19 cellular contexts compared by ENCODE assay signal in the genomic region with DNA sequence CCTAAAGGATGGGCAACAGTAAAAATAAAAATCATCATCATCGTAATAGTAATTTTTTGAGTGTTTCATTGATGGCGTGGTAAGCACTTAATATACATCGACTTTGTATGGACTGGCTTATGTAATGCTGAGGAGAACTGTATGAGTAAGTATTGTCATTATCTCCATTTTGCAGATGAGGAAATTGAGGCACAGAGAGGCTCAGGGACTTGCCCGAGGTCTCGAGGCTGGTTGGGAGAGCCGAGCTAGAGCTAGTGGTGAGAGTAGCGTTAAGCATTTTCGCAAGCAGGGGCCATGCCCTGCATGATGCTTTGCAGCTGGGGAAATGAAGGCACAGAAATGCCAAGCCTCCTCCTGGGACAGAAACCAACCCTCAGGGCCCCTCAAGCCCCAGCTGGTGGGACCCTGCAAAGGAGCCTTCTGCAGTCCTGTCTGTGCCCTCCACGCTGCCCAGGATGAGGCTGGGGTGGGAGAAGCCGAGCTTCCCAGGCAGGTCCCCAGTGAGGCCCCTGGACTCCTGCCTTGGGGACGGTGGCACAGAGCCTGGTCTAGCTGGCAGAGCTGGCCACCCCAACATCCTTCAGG. TPM values are rescaled to one million over a fixed set of nuclear protein-coding genes. Genes with fewer than 3 reads are reported as not detected.
DNase-seq lines count a peak whose midpoint lies in the region; ATAC-seq, FAIRE-seq and TF ChIP-seq lines count a peak whose summit lies in the region.
"Had no signal": no experiment of that assay in that cellular context is flagged by ENCODE, and none has a peak within 500 bp of the region (broad histone marks: within the 10 kb centered on the region; RNA-seq: fewer than 3 reads in every experiment).

No MANE protein-coding gene starts in this region.

- H2AK5ac ChIP-seq in H1 (ENCODE audit: low read depth, low read length) = 0 out of 2 replicates have a peak overlapping the region, but pooled peaks have one; percentile 82

- FAIRE-seq in H1 (lab: Jason Lieb, UNC) = no peak
- FAIRE-seq: A204.1, endometrium had no signal

- no peak overlapping the region; the same call in 1 of the 2 replicates for H4K8ac ChIP-seq in H1 (ENCODE audit: extremely low read depth, insufficient read depth, low read length)

- peak overlapping the region; percentile 9; the same call in 1 of the 2 replicates for H3K18ac ChIP-seq in H1 (ENCODE audit: extremely low read depth, low read length)

- H3K9ac ChIP-seq in PC-3 (ENCODE audit: low read length) (no peak overlapping the region), H1 (replicated peaks in 1 of 4; ENCODE audit: extremely low read depth in 1 of 4, low read depth in 3 of 4, low read length in 3 of 4) (no peak overlapping the region)

- H3K4me3 ChIP-seq in PC-3 (ENCODE audit: low read length) (no peak overlapping the region), H1 (ENCODE audit: extremely low read depth in 1 of 4, insufficient read depth in 2 of 4, low read depth in 3 of 4, low read length in 4 of 4) (no peak overlapping the region)
- H3K4me3 ChIP-seq: ascending aorta, mucosa of descending colon, right atrium auricular region, SJSA1 had no signal

- peak overlapping the region; percentile 62; the same call in 1 of the 2 replicates for H2BK12ac ChIP-seq in H1 (ENCODE audit: low read depth, low read length)

- H3K4me2 ChIP-seq in PC-3 (ENCODE audit: low read length) (no peak overlapping the region), H1 (ENCODE audit: insufficient read depth in 1 of 2, low read depth in 2 of 2, low read length in 2 of 2) (no peak overlapping the region)

- H4K20me1 ChIP-seq in PC-3 (ENCODE audit: low read length) (no peaks in the 10 kb centered on the region), H1 (replicated peaks in 1 of 2; ENCODE audit: control insufficient read depth in 1 of 2, insufficient read depth in 2 of 2, low read length in 2 of 2) (no peaks in the 10 kb centered on the region)

- peak overlapping the region; percentile 41; the same call in 1 of the 2 replicates for H2BK5ac ChIP-seq in H1 (ENCODE audit: low read depth, low read length)

- TF ChIP-seq CTCF in PC-3 (conservative IDR thresholded peaks at IDR 0.05; ENCODE audit: low read depth, low read length) = no peak
- TF ChIP-seq CTCF in H1 (IDR thresholded peaks at IDR 0.05; ENCODE audit: control extremely low read depth in 1 of 3, insufficient read depth in 1 of 3, low read depth in 1 of 3, low read length in 3 of 3) = no peak

- no peak for TF ChIP-seq RAD21 in H1 (IDR thresholded peaks at IDR 0.05 in 1 of 2, conservative IDR thresholded peaks at IDR 0.05 in 1 of 2; ENCODE audit: low read depth in 2 of 2, low read length in 2 of 2)

- 85% methylated on average over 11 of the region's 11 CpGs; no CpG with 5 or more reads in 1 of the 2 experiments for WGBS in H1 (ENCODE audit: extremely low coverage in 1 of 2, insufficient coverage in 1 of 2, insufficient read length in 1 of 2, insufficient replicate concordance in 2 of 2, low coverage in 1 of 2, low lambda C conversion rate in 2 of 2, missing lambda C conversion rate in 1 of 2), 2 experiments

- no peak overlapping the region for H3K4ac ChIP-seq in H1 (replicated peaks; ENCODE audit: insufficient read length, low read depth, low read length)

- H3K27ac ChIP-seq in PC-3 (ENCODE audit: low read length) = no peak overlapping the region
- no peak overlapping the region for H3K27ac ChIP-seq in H1 (ENCODE audit: low read depth, low read length)
- H3K27ac ChIP-seq: ascending aorta, right atrium auricular region had no signal

- BruUV-seq in PC-3 (replicated peaks; lab: Mats Ljungman, UMichigan) = TSS peak; percentile 92

- H3K23me2 ChIP-seq in H1 (ENCODE audit: low read depth, low read length) = peaks cover 6% of the 10 kb centered on the region

- H2BK20ac ChIP-seq in H1 (ENCODE audit: low read length) = no peak overlapping the region

- CTCF ChIA-PET in PC-3 (lab: Charles Lee) (no interaction called here), H1 (lab: Charles Lee; ENCODE audit: partially characterized antibody) (interaction anchor here (0.5 to 3.1 kb wide), 13 partner anchors 9 to 193 kb away, joined by 3 to 16 read pairs (median 4); a partner anchor contains a TSS)

- 0 out of 2 replicates have a peak, but pooled peaks cover 7% of the 10 kb centered on the region for H3K9me3 ChIP-seq in PC-3 (ENCODE audit: low read length)
- peaks cover 15 to 18% of the 10 kb centered on the region in 2 experiments for H3K9me3 ChIP-seq in H1 (ENCODE audit: insufficient read depth in 2 of 2, low read depth in 1 of 2, low read length in 1 of 2)
- H3K9me3 ChIP-seq: ascending aorta, mucosa of descending colon, right atrium auricular region had no signal

- no peak overlapping the region for H2BK15ac ChIP-seq in H1 (ENCODE audit: low read length)

- intact Hi-C loops in PC-3 (cut with micrococcal nuclease) = no loop called here

- no peak for TF ChIP-seq EP300 in H1 (IDR thresholded peaks at IDR 0.05; ENCODE audit: borderline replicate concordance in 1 of 2, low read depth in 2 of 2, low read length in 2 of 2)

- H3K27me3 ChIP-seq in PC-3 (ENCODE audit: low read length) (no peaks in the 10 kb centered on the region), H1 (replicated peaks in 1 of 4; ENCODE audit: control insufficient read depth in 3 of 4, extremely low read depth in 1 of 4, insufficient read depth in 3 of 4, low read length in 3 of 4) (peaks cover 0 to 13% (median 7%) of the 10 kb centered on the region in 4 experiments; a peak in 4 of 7 replicates)
- H3K27me3 ChIP-seq: ascending aorta, right atrium auricular region, SJSA1 had no signal

- TF ChIP-seq POLR2A in H1 (IDR thresholded peaks at IDR 0.05; ENCODE audit: control extremely low read depth in 1 of 2, low read depth in 2 of 2, low read length in 2 of 2) = peak in 1 of 2 experiments; percentile 98; a peak in 2 of 3 replicates

- H3K23ac ChIP-seq in H1 (ENCODE audit: insufficient read length) = no peak overlapping the region

- H2AFZ ChIP-seq in PC-3 (ENCODE audit: low read length) = no peak overlapping the region
- no peak overlapping the region for H2AFZ ChIP-seq in H1 (ENCODE audit: low read length)

- peak; percentile 35 for DNase-seq in NCI-H82 (lab: John Stamatoyannopoulos, UW)
- no peak for DNase-seq in NCI-H82 treated with DMSO at 0.1 percent for 48 hours (lab: John Stamatoyannopoulos, UW; ENCODE audit: unreplicated experiment)
- DNase-seq in PC-3 = peak; percentile 18
- DNase-seq in H1 (ENCODE audit: low read depth in 1 of 2, low spot score in 2 of 2) = peak in 1 of 2 experiments; percentile 50
- DNase-seq in GDM1 (lab: John Stamatoyannopoulos, UW) = no peak
- no peak for DNase-seq in NCI-H774 (lab: John Stamatoyannopoulos, UW)
- DNase-seq: activated CD4-positive, alpha-beta T cell treated with anti-CD3 and anti-CD28 coated beads, Interleukin-2, amount 10 ng/mL, durations not matched to agents 7 days and 5 days; DMS79; KG1; NCI-H2171 treated with DMSO at 0.1 percent for 48 hours; stimulated activated naive CD8-positive, alpha-beta T cell treated with anti-CD3 and anti-CD28 coated beads, Interleukin-15, amount 100 ng/mL, for 72 hours had no signal

- POLR2A ChIA-PET in PC-3 (lab: Charles Lee; ENCODE audit: unreplicated experiment) (interaction anchor here (0.5 kb wide), 1 partner anchor 113 kb away, joined by 5 read pairs; no protein-coding TSS in a partner anchor), H1 (lab: Charles Lee; ENCODE audit: partially characterized antibody) (interaction anchor here (0.7 to 4.5 kb wide), 27 partner anchors 11 to 270 kb away, joined by 3 to 26 read pairs (median 5); a partner anchor contains a TSS)

- no peak overlapping the region for H4K5ac ChIP-seq in H1 (ENCODE audit: insufficient read length, low read depth, low read length)

- H3K14ac ChIP-seq in H1 (ENCODE audit: insufficient read length) = no peak overlapping the region

- no peak overlapping the region for H4K91ac ChIP-seq in H1 (replicated peaks; ENCODE audit: insufficient read length, low read length)

- no peaks in the 10 kb centered on the region for H3K79me1 ChIP-seq in H1 (ENCODE audit: low read depth, low read length)

- no peaks in the 10 kb centered on the region for H3K79me2 ChIP-seq in PC-3 (ENCODE audit: low read length)
- no peaks in the 10 kb centered on the region for H3K79me2 ChIP-seq in H1 (ENCODE audit: control insufficient read depth in 1 of 2, insufficient read depth in 2 of 2, low read length in 2 of 2)

- no peaks in the 10 kb centered on the region for H3F3A ChIP-seq in PC-3 (ENCODE audit: low read length, unreplicated experiment)

- H2BK120ac ChIP-seq in H1 (replicated peaks; ENCODE audit: low read depth, low read length) = no peak overlapping the region

- H3K9me2 ChIP-seq in PC-3 (replicated peaks; ENCODE audit: low read length) = no peaks in the 10 kb centered on the region

- peaks cover 5% of the 10 kb centered on the region; the same call in 1 of the 2 replicates for H3K36me3 ChIP-seq in PC-3 (ENCODE audit: low read depth, low read length)
- no peaks in the 10 kb centered on the region; a peak in 1 of 8 replicates for H3K36me3 ChIP-seq in H1 (ENCODE audit: control insufficient read depth in 2 of 4, insufficient read depth in 4 of 4, low read length in 3 of 4)
- H3K36me3 ChIP-seq: ascending aorta, right atrium auricular region, SJSA1 had no signal

- ATAC-seq in PC-3 (no peak), HG02571 (IDR thresholded peaks at IDR 0.05; ENCODE audit: unreplicated experiment) (no peak), GM19328 (IDR thresholded peaks at IDR 0.05; ENCODE audit: unreplicated experiment) (no peak)
- ATAC-seq: mucosa of descending colon; stimulated activated naive CD8-positive, alpha-beta T cell treated with anti-CD3 and anti-CD28 coated beads, Interleukin-15, amount 100 ng/mL, for 72 hours had no signal

- H3K56ac ChIP-seq in H1 (replicated peaks; ENCODE audit: insufficient read length, low read depth, low read length) = no peak overlapping the region

- H3K4me1 ChIP-seq in PC-3 (ENCODE audit: insufficient read depth, low read length) = peaks cover 21% of the 10 kb centered on the region
- H3K4me1 ChIP-seq in H1 (replicated peaks in 1 of 4; ENCODE audit: control insufficient read depth in 3 of 4, insufficient read depth in 4 of 4, low read length in 3 of 4) = peaks cover 0 to 9% (median 5%) of the 10 kb centered on the region in 4 experiments; a peak in 5 of 7 replicates
- H3K4me1 ChIP-seq: right atrium auricular region had no signal

TF ChIP-seq in H1, 55 proteins besides CTCF, POLR2A, EP300 and RAD21 (continues in another document):
- TF ChIP-seq GTF2F1 (IDR thresholded peaks at IDR 0.05; ENCODE audit: borderline replicate concordance, low read depth, low read length) (peak; percentile 91), POLR2AphosphoS5 (IDR thresholded peaks at IDR 0.05; ENCODE audit: low read depth, low read length) (peak; percentile 99)

RNA-seq across cellular contexts. Expression of a gene that starts 31.1 kb away (rescaled TPM):
- total RNA-seq in PC-3 (2014; rRNA removed) = 44.2 and 47.1 TPM in 2 replicates
- 61.6 and 64.4 TPM in 2 replicates for total RNA-seq in H1 (2021; fragmentation: NEBNext Ultra II Directional; extraction: Animal tissue kit (Norgen Biotek cat#: 25700))
- 45.2 and 45.3 TPM in 2 replicates for polyA plus RNA-seq in H1 (2011; rRNA removed)
- 87.2 TPM for polyA plus RNA-seq in H1 (2011; cell fraction: cytosol; rRNA removed)
- 65.1 TPM for polyA plus RNA-seq in H1 (2011; cell fraction: nucleus; rRNA removed)
- polyA plus RNA-seq in H1 (2012, experiment 1 of 2) = 67.7 to 88.0 TPM (median 78.0 TPM) in 4 replicates
- 9.0 TPM for polyA plus RNA-seq in H1 (2012, experiment 2 of 2)
- polyA plus RNA-seq in H1 (2013, experiment 1 of 2) = 60.8 TPM
- polyA plus RNA-seq in H1 (2013, experiment 2 of 2) = 50.5 TPM
- 45.0 and 48.5 TPM in 2 replicates for polyA minus RNA-seq in H1 (2011; rRNA and poly(A)+ RNA removed)
- 32.7 TPM for polyA minus RNA-seq in H1 (2011; cell fraction: cytosol; rRNA and poly(A)+ RNA removed)
- polyA minus RNA-seq in H1 (2011; cell fraction: nucleus; rRNA and poly(A)+ RNA removed) = 46.7 TPM

Comparison
In these comparisons a context has a peak if more than half of its experiments do, and no peak if none do; other contexts are left out.
1. DNase-seq: peak in NCI-H82 (single experiment) and PC-3 (single experiment); none in NCI-H82 treated with DMSO at 0.1 percent for 48 hours (single experiment), GDM1 (single experiment) and NCI-H774 (single experiment).